Comparison of ENCODE assay signal across 8 cellular contexts in the genomic region with DNA sequence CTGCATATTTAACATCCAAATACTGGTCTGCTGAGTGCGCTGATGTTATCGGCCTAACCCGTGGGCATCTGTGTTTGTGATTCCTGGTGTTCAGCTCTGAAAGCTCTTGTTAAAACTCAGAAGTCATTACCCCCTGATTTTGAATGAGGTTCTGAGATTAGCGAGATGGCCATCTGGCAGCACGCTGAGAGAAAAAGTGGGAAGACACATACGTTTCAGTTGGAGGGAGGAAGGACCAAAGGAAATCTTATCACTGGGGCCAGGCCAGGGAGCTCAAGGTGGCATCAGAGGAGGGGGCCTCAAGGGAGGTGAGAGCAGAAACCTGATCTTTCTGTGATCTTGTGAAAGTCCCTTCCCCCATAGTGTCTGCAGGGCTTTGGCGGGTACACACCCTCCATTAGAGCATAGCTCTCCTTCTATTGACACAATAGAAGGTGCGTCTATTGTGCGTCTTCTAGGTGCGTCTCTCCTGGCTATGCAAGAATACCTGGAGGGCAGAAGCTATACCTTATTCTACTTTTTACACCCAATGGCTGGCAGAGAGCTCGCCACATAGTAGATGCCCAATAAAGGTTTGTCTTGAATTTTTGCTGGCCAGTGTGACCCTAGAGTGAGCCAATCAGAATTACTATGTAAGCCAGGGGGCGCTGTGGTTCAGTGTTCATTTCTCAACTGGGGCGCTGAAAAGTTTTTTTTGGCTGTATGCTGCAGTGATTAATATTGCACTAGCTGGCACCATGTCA.
A peak's percentile ranks its signal among the peaks of the same experiment; 100 is the strongest.
DNase-seq lines count a peak whose midpoint lies in the region; ATAC-seq and TF ChIP-seq lines count a peak whose summit lies in the region.

No MANE protein-coding gene starts in this region.

- no peak for ATAC-seq in GM19397 (IDR thresholded peaks at IDR 0.05; ENCODE audit: unreplicated experiment)

- H3K27me3 ChIP-seq in SU-DHL-6 (ENCODE audit: low read length) = no peaks in the 10 kb centered on the region
- no peaks in the 10 kb centered on the region for H3K27me3 ChIP-seq in adrenal gland

- no peaks in the 10 kb centered on the region for H3K9me2 ChIP-seq in SU-DHL-6 (replicated peaks; ENCODE audit: insufficient read depth, low read length)

- H3K4me3 ChIP-seq in SU-DHL-6 (ENCODE audit: insufficient read depth, low read length, poor library complexity, severe bottlenecking) (no peak overlapping the region), adrenal gland (no peak overlapping the region)

- TF ChIP-seq CTCF in SU-DHL-6 (IDR thresholded peaks at IDR 0.05; ENCODE audit: insufficient read depth, low read length, poor library complexity, severe bottlenecking) (peak; percentile 55), adrenal gland (IDR thresholded peaks at IDR 0.05) (peak; percentile 47 to 64 (median 62))

- no peaks in the 10 kb centered on the region for H3K4me1 ChIP-seq in adrenal gland (replicated peaks in 1 of 2)

- no peak overlapping the region for H3K4me2 ChIP-seq in SU-DHL-6 (ENCODE audit: low read depth, low read length, poor library complexity, severe bottlenecking)

- peak; percentile 49 for DNase-seq in activated gamma-delta T cell treated with Interleukin-2 at 50 U/mL for 16 hours
- no peak for DNase-seq in activated gamma-delta T cell (lab: John Stamatoyannopoulos, UW)
- DNase-seq in adrenal gland = peak; percentile 33 to 79 (median 64)
- peak; percentile 39 for DNase-seq in kidney tubule cell (ENCODE audit: low spot score)
- peak; percentile 23 to 33 for DNase-seq in stimulated activated CD8-positive, alpha-beta memory T cell treated with anti-CD3 and anti-CD28 coated beads, Interleukin-4, amount 100 ng/mL, for 1 hour (ENCODE audit: low read depth in 2 of 2, low spot score in 1 of 2)
- DNase-seq in AG08396 (ENCODE audit: low spot score) = no peak

- no peaks in the 10 kb centered on the region for H3K9me3 ChIP-seq in SU-DHL-6 (ENCODE audit: insufficient read depth, low read length)
- H3K9me3 ChIP-seq in adrenal gland (replicated peaks in 1 of 3) = no peaks in the 10 kb centered on the region

- H3K27ac ChIP-seq in SU-DHL-6 (ENCODE audit: low read depth, low read length) (no peak overlapping the region), adrenal gland (no peak overlapping the region)

- H2AFZ ChIP-seq in SU-DHL-6 (ENCODE audit: low read depth, low read length, severe bottlenecking) = no peak overlapping the region

- intact Hi-C loops in adrenal gland (cut with DNase I) = loop anchor here (5.0 to 10.0 kb wide), 2 partner anchors 151 to 701 kb away; no protein-coding TSS in a partner anchor

- no peaks in the 10 kb centered on the region for H3K79me2 ChIP-seq in SU-DHL-6 (ENCODE audit: insufficient read depth, low read length)

- H4K20me1 ChIP-seq in SU-DHL-6 (ENCODE audit: low read depth, low read length) = no peaks in the 10 kb centered on the region

- 77 to 80% (median 78%) methylated on average over 13 of the region's 13 CpGs for WGBS in adrenal gland, 4 donors

- no peak for TF ChIP-seq POLR2A in adrenal gland (IDR thresholded peaks at IDR 0.05)

- H3K36me3 ChIP-seq in SU-DHL-6 (ENCODE audit: low read length) = no peaks in the 10 kb centered on the region
- no peaks in the 10 kb centered on the region for H3K36me3 ChIP-seq in adrenal gland (replicated peaks in 1 of 2)

- no peak overlapping the region for H3K9ac ChIP-seq in SU-DHL-6 (ENCODE audit: low read length)

- no peaks in the 10 kb centered on the region for H3F3A ChIP-seq in SU-DHL-6 (ENCODE audit: insufficient read depth)

Comparison
In these comparisons a context has a peak if more than half of its experiments do, and no peak if none do; other contexts are left out.
1. DNase-seq: peak in activated gamma-delta T cell treated with Interleukin-2 at 50 U/mL for 16 hours (single experiment), adrenal gland (7 of 7), kidney tubule cell (single experiment) and stimulated activated CD8-positive, alpha-beta memory T cell treated with anti-CD3 and anti-CD28 coated beads, Interleukin-4, amount 100 ng/mL, for 1 hour (2 of 2); none in activated gamma-delta T cell (single experiment) and AG08396 (single experiment).